2 cellular contexts compared by ENCODE assay signal in the genomic region with DNA sequence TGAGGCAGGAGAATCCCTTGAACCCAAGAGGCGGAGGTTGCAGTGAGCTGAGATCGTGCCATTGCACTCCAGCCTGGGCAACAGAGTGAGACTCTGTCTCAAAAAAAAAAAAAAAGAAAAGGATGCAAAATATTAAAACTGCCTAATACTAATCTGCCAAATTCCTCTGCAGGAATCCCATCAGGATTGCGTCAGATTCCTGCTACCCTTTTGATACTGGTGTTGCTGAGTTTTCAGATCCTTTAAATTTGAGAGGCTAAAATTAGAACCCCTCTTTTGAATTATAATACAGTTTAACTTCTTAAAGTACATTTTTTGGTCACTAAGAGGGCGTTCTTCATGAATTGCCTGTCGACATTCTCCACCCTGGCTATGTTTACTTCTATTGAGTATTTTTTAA.
TF ChIP-seq lines count a peak whose summit lies in the region.

No MANE protein-coding gene starts in this region.

TF ChIP-seq in IMR-90, 13 proteins besides CTCF, POLR2A, EP300 and RAD21:
- TF ChIP-seq ELK1 (IDR thresholded peaks at IDR 0.05; ENCODE audit: borderline replicate concordance, low read depth, low read length) (no peak), CEBPB (IDR thresholded peaks at IDR 0.05; ENCODE audit: low read depth, low read length) (peak; percentile 57), FOS (IDR thresholded peaks at IDR 0.05; ENCODE audit: low read depth, low read length) (no peak), CHD1 (IDR thresholded peaks at IDR 0.05; ENCODE audit: low read depth, low read length) (no peak), USF2 (IDR thresholded peaks at IDR 0.05; ENCODE audit: low read depth, low read length) (no peak), RFX5 (IDR thresholded peaks at IDR 0.05; ENCODE audit: low read depth, low read length) (no peak), BHLHE40 (IDR thresholded peaks at IDR 0.05; ENCODE audit: low read depth, low read length) (no peak)

TF ChIP-seq in H1, 55 proteins besides CTCF, POLR2A, EP300 and RAD21:
- TF ChIP-seq SIN3A (conservative IDR thresholded peaks at IDR 0.05 in 1 of 2, IDR thresholded peaks at IDR 0.05 in 1 of 2; ENCODE audit: low read depth in 1 of 2, low read length in 2 of 2) (no peak), BRCA1 (IDR thresholded peaks at IDR 0.05; ENCODE audit: low read depth, low read length) (no peak), CEBPB (IDR thresholded peaks at IDR 0.05; ENCODE audit: low read depth, low read length) (peak; percentile 47; the same call in 1 of the 2 replicates)
TF ChIP-seq in H1: peak in this region for 1.
